Comparison of ENCODE assay signal across 24 cellular contexts in genomic region chr9:79054500-79054899, GRCh38.
"Had no signal": no experiment of that assay in that cellular context is flagged by ENCODE, and none has a peak within 500 bp of the region (broad histone marks: within the 10 kb centered on the region; RNA-seq: fewer than 3 reads in every experiment).

No MANE protein-coding gene starts in this region.

- H3K36me3 ChIP-seq: adrenal gland, left ventricle myocardium inferior, right atrium auricular region, tibial nerve, uterus had no signal

- DNase-seq: activated B cell treated with CpG ODN at 0.5 μM for 24 hours; activated CD4-positive, alpha-beta T cell treated with anti-CD3 and anti-CD28 coated beads for 48 hours; activated CD8-positive, alpha-beta T cell treated with anti-CD3 and anti-CD28 coated beads for 36 hours; activated effector memory CD4-positive, alpha-beta T cell treated with anti-CD3 and anti-CD28 coated beads, Interleukin-2, amount 50 U/mL, for 16 hours; activated T-cell treated with anti-CD3 and anti-CD28 coated beads, Interleukin-2, amount 50 U/mL, for 4 hours; adrenal gland; effector memory CD8-positive, alpha-beta T cell; hippocampal formation; left ventricle myocardium inferior; naive B cell; stimulated activated CD4-positive, alpha-beta T cell treated with anti-CD3 and anti-CD28 coated beads, Interleukin-15, amount 100 ng/mL, for 24 hours; stimulated activated CD4-positive, alpha-beta T cell treated with anti-CD3 and anti-CD28 coated beads, Interleukin-4, amount 100 ng/mL, for 1 hour; stimulated activated naive B cell treated with anti-CD40 and anti-IgM and Interleukin-4, amounts not matched to agents 10 μg/mL and 1 μg/mL and 100 μg/mL, for 72 hours; substantia nigra; T-helper 2 cell; uterus had no signal

- H3K4me3 ChIP-seq: adrenal gland, left ventricle myocardium inferior, right atrium auricular region, skin epidermis, tibial nerve, uterus had no signal

- H3K9me3 Mint-ChIP-seq: activated CD8-positive, alpha-beta T cell treated with anti-CD3 and anti-CD28 coated beads for 36 hours; activated T-cell treated with anti-CD3 and anti-CD28 coated beads, Interleukin-2, amount 50 U/mL, for 4 hours; dendritic cell treated with granulocyte-macrophage colony-stimulating factor and Interleukin-4, amounts not matched to agents 40 ng/mL and 50 ng/mL, for 4 days had no signal

- H3K27me3 ChIP-seq: adrenal gland, right atrium auricular region, tibial nerve, uterus had no signal

- H3K4me1 Mint-ChIP-seq: activated B cell treated with CpG ODN at 0.5 μM for 24 hours; activated naive CD4-positive, alpha-beta T cell treated with anti-CD3 and anti-CD28 coated beads, Interleukin-2, amount 50 U/mL, for 24 hours; brain; central memory CD8-positive, alpha-beta T cell; naive B cell; stimulated activated naive B cell treated with anti-CD40 and anti-IgM and Interleukin-4, amounts not matched to agents 10 μg/mL and 1 μg/mL and 100 μg/mL, for 72 hours had no signal

- H3K4me3 Mint-ChIP-seq: activated B cell treated with CpG ODN at 0.5 μM for 24 hours; activated CD8-positive, alpha-beta T cell treated with anti-CD3 and anti-CD28 coated beads for 36 hours; activated naive CD4-positive, alpha-beta T cell treated with anti-CD3 and anti-CD28 coated beads, Interleukin-2, amount 50 U/mL, for 24 hours; activated T-cell treated with anti-CD3 and anti-CD28 coated beads, Interleukin-2, amount 50 U/mL, for 4 hours; brain; central memory CD8-positive, alpha-beta T cell; dendritic cell treated with granulocyte-macrophage colony-stimulating factor and Interleukin-4, amounts not matched to agents 40 ng/mL and 50 ng/mL, for 4 days; effector memory CD8-positive, alpha-beta T cell; naive B cell; stimulated activated naive B cell treated with anti-CD40 and anti-IgM and Interleukin-4, amounts not matched to agents 10 μg/mL and 1 μg/mL and 100 μg/mL, for 72 hours had no signal

- H3K27me3 Mint-ChIP-seq: activated CD8-positive, alpha-beta T cell treated with anti-CD3 and anti-CD28 coated beads for 36 hours; brain; central memory CD8-positive, alpha-beta T cell; dendritic cell treated with granulocyte-macrophage colony-stimulating factor and Interleukin-4, amounts not matched to agents 40 ng/mL and 50 ng/mL, for 4 days; effector memory CD8-positive, alpha-beta T cell had no signal

- H3K27ac Mint-ChIP-seq: activated B cell treated with CpG ODN at 0.5 μM for 24 hours; activated CD8-positive, alpha-beta T cell treated with anti-CD3 and anti-CD28 coated beads for 36 hours; activated naive CD4-positive, alpha-beta T cell treated with anti-CD3 and anti-CD28 coated beads, Interleukin-2, amount 50 U/mL, for 24 hours; dendritic cell treated with granulocyte-macrophage colony-stimulating factor and Interleukin-4, amounts not matched to agents 40 ng/mL and 50 ng/mL, for 4 days; effector memory CD8-positive, alpha-beta T cell; naive B cell; stimulated activated naive B cell treated with anti-CD40 and anti-IgM and Interleukin-4, amounts not matched to agents 10 μg/mL and 1 μg/mL and 100 μg/mL, for 72 hours had no signal

- H3K36me3 Mint-ChIP-seq: activated naive CD4-positive, alpha-beta T cell treated with anti-CD3 and anti-CD28 coated beads, Interleukin-2, amount 50 U/mL, for 24 hours; brain; stimulated activated naive B cell treated with anti-CD40 and anti-IgM and Interleukin-4, amounts not matched to agents 10 μg/mL and 1 μg/mL and 100 μg/mL, for 72 hours had no signal

- ATAC-seq: activated CD8-positive, alpha-beta T cell treated with anti-CD3 and anti-CD28 coated beads for 36 hours; activated T-cell treated with anti-CD3 and anti-CD28 coated beads, Interleukin-2, amount 50 U/mL, for 4 hours; effector memory CD8-positive, alpha-beta T cell had no signal

- H3K27ac ChIP-seq: adrenal gland, epithelial cell of prostate, left ventricle myocardium inferior, right atrium auricular region, skin epidermis, tibial nerve, uterus had no signal

- H3K9me3 ChIP-seq: adrenal gland, right atrium auricular region, uterus had no signal
